1 cellular context compared by ENCODE assay signal in genomic region chr1:53702287-53702805, GRCh38.
TF ChIP-seq lines count a peak whose summit lies in the region.

No MANE protein-coding gene starts in this region.

TF ChIP-seq in H1, 55 proteins besides CTCF, POLR2A, EP300 and RAD21 (continued from another document):
- TF ChIP-seq CHD7 (IDR thresholded peaks at IDR 0.05; ENCODE audit: insufficient replicate concordance, low read length), result no peak
- TF ChIP-seq EZH2 (IDR thresholded peaks at IDR 0.05; ENCODE audit: low read depth, low read length, severe bottlenecking), result no peak
- no peak for TF ChIP-seq JUND (IDR thresholded peaks at IDR 0.05; ENCODE audit: low read length)
- TF ChIP-seq SIX5 (IDR thresholded peaks at IDR 0.05; ENCODE audit: low read depth, low read length), result no peak
- no peak for TF ChIP-seq SIRT6 (IDR thresholded peaks at IDR 0.05; ENCODE audit: low read length)
- TF ChIP-seq CBX5 (IDR thresholded peaks at IDR 0.05; ENCODE audit: low read depth, low read length), result no peak
- no peak for TF ChIP-seq TAF1 (IDR thresholded peaks at IDR 0.05; ENCODE audit: low read depth, low read length)
- TF ChIP-seq BACH1 (IDR thresholded peaks at IDR 0.05; ENCODE audit: low read length), result no peak
- TF ChIP-seq CREB1 (IDR thresholded peaks at IDR 0.05), result no peak
- no peak for TF ChIP-seq MAX (IDR thresholded peaks at IDR 0.05)
- TF ChIP-seq CBX8 (IDR thresholded peaks at IDR 0.05; ENCODE audit: borderline replicate concordance, low read depth, low read length), result no peak
- TF ChIP-seq TAF7 (optimal IDR thresholded peaks at IDR 0.05; ENCODE audit: borderline replicate concordance, low read depth, low read length), result no peak
- TF ChIP-seq KDM5A (IDR thresholded peaks at IDR 0.05; ENCODE audit: low read length), result no peak
- TF ChIP-seq RBBP5 (IDR thresholded peaks at IDR 0.05; ENCODE audit: borderline replicate concordance, low read depth, low read length), result no peak
- no peak for TF ChIP-seq JUN (IDR thresholded peaks at IDR 0.05; ENCODE audit: low read depth, low read length)
- no peak for TF ChIP-seq ZNF274 (IDR thresholded peaks at IDR 0.05; ENCODE audit: borderline replicate concordance, extremely low read depth, low read length)
- TF ChIP-seq ATF3 (IDR thresholded peaks at IDR 0.05; ENCODE audit: insufficient read depth, low read depth, low read length), result no peak
- no peak for TF ChIP-seq NANOG (IDR thresholded peaks at IDR 0.05; ENCODE audit: insufficient read depth, low read depth, low read length, poor library complexity, severe bottlenecking)
